ENCODE assay signal across 8 cellular contexts in genomic region chr15:40693904-40694705, GRCh38. TPM values are rescaled to one million over a fixed set of nuclear protein-coding genes. Genes with fewer than 3 reads are reported as not detected.
DNase-seq lines count a peak whose midpoint lies in the region; ATAC-seq and TF ChIP-seq lines count a peak whose summit lies in the region.

No MANE protein-coding gene starts in this region.

- no peaks in the 10 kb centered on the region for H3K27me3 Mint-ChIP-seq in activated CD4-positive, alpha-beta T cell treated with anti-CD3 and anti-CD28 coated beads for 36 hours

- intact Hi-C loops in activated CD4-positive, alpha-beta T cell treated with anti-CD3 and anti-CD28 coated beads for 36 hours (cut with DNase I, micrococcal nuclease) = loop anchor here (1.0 to 5.0 kb wide), 14 partner anchors 15 to 639 kb away; partner anchors contain the start of genes RMDN3 (in 2 of the 2), BAHD1 (in 1 of the 2), BUB1B (in 1 of the 2) and CCDC32 (in 1 of the 2)
- intact Hi-C loops in ascending aorta (cut with DNase I) (loop anchor here (2.0 to 10.0 kb wide), 5 partner anchors 63 to 421 kb away; partner anchors contain the start of genes BAHD1, DNAJC17, INO80 and RMDN3), transverse colon (cut with DNase I; ENCODE audit: low total_unique reads) (no loop called here)

- H3K4me3 ChIP-seq in ascending aorta = peak overlapping the region; percentile 82 to 99
- H3K4me3 ChIP-seq in transverse colon = peak overlapping the region; percentile 61 to 90 (median 74)

- TF ChIP-seq POLR2A in transverse colon (IDR thresholded peaks at IDR 0.05) = no peak

- TF ChIP-seq CTCF in ascending aorta (IDR thresholded peaks at IDR 0.05) (no peak), transverse colon (IDR thresholded peaks at IDR 0.05) (no peak)

- CTCF ChIA-PET in activated CD4-positive, alpha-beta T cell treated with anti-CD3 and anti-CD28 coated beads for 36 hours (lab: Charles Lee) = interaction anchor here (0.6 to 2.8 kb wide), 15 partner anchors 10 to 592 kb away, joined by 3 to 18 read pairs (median 4); partner anchors contain the start of genes CCDC32 and VPS18

- H3K36me3 ChIP-seq in ascending aorta = peaks cover 0 to 4% of the 10 kb centered on the region in 2 donors
- H3K36me3 ChIP-seq in transverse colon = no peaks in the 10 kb centered on the region

- H3K27ac Mint-ChIP-seq in activated CD4-positive, alpha-beta T cell treated with anti-CD3 and anti-CD28 coated beads for 36 hours = peak overlapping the region; percentile 98

- H3K4me1 ChIP-seq in ascending aorta (peaks cover 0 to 8% of the 10 kb centered on the region in 2 donors), transverse colon (peaks cover 6 to 24% (median 17%) of the 10 kb centered on the region in 4 donors)

- no peak for ATAC-seq in activated CD4-positive, alpha-beta T cell treated with anti-CD3 and anti-CD28 coated beads for 36 hours
- ATAC-seq in HG03432 (IDR thresholded peaks at IDR 0.05; ENCODE audit: unreplicated experiment) = peak; percentile 7

- peak overlapping the region; percentile 95 for H3K4me3 Mint-ChIP-seq in activated CD4-positive, alpha-beta T cell treated with anti-CD3 and anti-CD28 coated beads for 36 hours

- H3K4me1 Mint-ChIP-seq in activated CD4-positive, alpha-beta T cell treated with anti-CD3 and anti-CD28 coated beads for 36 hours = peaks cover 14% of the 10 kb centered on the region

- peaks cover 41% of the 10 kb centered on the region for H3K36me3 Mint-ChIP-seq in activated CD4-positive, alpha-beta T cell treated with anti-CD3 and anti-CD28 coated beads for 36 hours (ENCODE audit: low read depth)

- H3K27ac ChIP-seq in ascending aorta (peak overlapping the region; percentile 99), transverse colon (peak overlapping the region; percentile 96 to 100 (median 99))

- DNase-seq in activated CD4-positive, alpha-beta T cell treated with anti-CD3 and anti-CD28 coated beads for 36 hours = peak; percentile 35
- no peak for DNase-seq in activated CD4-positive, alpha-beta T cell treated with anti-CD3 and anti-CD28 coated beads for 4 hours
- DNase-seq in ascending aorta (ENCODE audit: low spot score in 2 of 2) (no peak), left kidney (ENCODE audit: low read depth, low spot score) (peak; percentile 45), transverse colon (no peak), NCI-H2196 (lab: John Stamatoyannopoulos, UW; ENCODE audit: unreplicated experiment) (no peak)
- DNase-seq in stimulated activated CD4-positive, alpha-beta T cell treated with anti-CD3 and anti-CD28 coated beads, Interleukin-2, amount 100 ng/mL, for 48 hours = no peak

- POLR2A ChIA-PET in activated CD4-positive, alpha-beta T cell treated with anti-CD3 and anti-CD28 coated beads for 36 hours (lab: Charles Lee) = interaction anchor here (0.6 to 1.5 kb wide), 17 partner anchors 14 to 1080 kb away, joined by 3 to 10 read pairs (median 4); partner anchors contain the start of genes INO80, MAPKBP1, RPUSD2 and VPS18

- in situ Hi-C loops in transverse colon (cut with MboI; ENCODE audit: low pct_ligation_motif_present in 1 of 4, low pct_unique_long_range_greater_than_20kb in 1 of 4, low sequenced_read_pairs in 3 of 4) = loop anchor here (10.0 to 25.0 kb wide), 3 partner anchors 81 to 193 kb away; partner anchors contain the start of genes VPS18 (in 3 of the 4) and KNL1 (in 1 of the 4)

- TF ChIP-seq EP300 in transverse colon (IDR thresholded peaks at IDR 0.05; ENCODE audit: low read depth) = no peak

- H3K27me3 ChIP-seq in ascending aorta (no peaks in the 10 kb centered on the region), transverse colon (no peaks in the 10 kb centered on the region)

- H3K9me3 ChIP-seq in ascending aorta = no peaks in the 10 kb centered on the region
- no peaks in the 10 kb centered on the region for H3K9me3 ChIP-seq in transverse colon

- no peaks in the 10 kb centered on the region for H3K9me3 Mint-ChIP-seq in activated CD4-positive, alpha-beta T cell treated with anti-CD3 and anti-CD28 coated beads for 36 hours (ENCODE audit: low read depth)

- 27 to 90% methylated on average over 2 to 32 of the region's 32 CpGs for WGBS in transverse colon (ENCODE audit: low coverage in 1 of 2), 2 donors

RNA-seq across cellular contexts. Expression of gene RAD51, which starts 0.9 kb away (rescaled TPM):
- 10 to 100 TPM; 73.5 to 75.3 TPM for total RNA-seq in activated CD4-positive, alpha-beta T cell treated with anti-CD3 and anti-CD28 coated beads for 36 hours
- not detected for total RNA-seq in ascending aorta
- total RNA-seq in transverse colon = 10 to 100 TPM in 1 of 4 donors, 1 to 10 TPM in 3; 1.1 to 31.6 (median 1.8) TPM

Comparison
In these comparisons a context has a peak if more than half of its experiments do, and no peak if none do; other contexts are left out.
1. DNase-seq: peak in activated CD4-positive, alpha-beta T cell treated with anti-CD3 and anti-CD28 coated beads for 36 hours (single experiment) and left kidney (single experiment); none in activated CD4-positive, alpha-beta T cell treated with anti-CD3 and anti-CD28 coated beads for 4 hours (0 of 2), ascending aorta (0 of 2), transverse colon (single experiment), stimulated activated CD4-positive, alpha-beta T cell treated with anti-CD3 and anti-CD28 coated beads, Interleukin-2, amount 100 ng/mL, for 48 hours (0 of 2) and NCI-H2196 (single experiment).